In genomic region chr14:56351861-56352260, GRCh38 we compare ENCODE assay signal across 16 cellular contexts.
A peak's percentile ranks its signal among the peaks of the same experiment; 100 is the strongest.
DNase-seq lines count a peak whose midpoint lies in the region; ATAC-seq and TF ChIP-seq lines count a peak whose summit lies in the region.
"Had no signal": no experiment of that assay in that cellular context is flagged by ENCODE, and none has a peak within 500 bp of the region (broad histone marks: within the 10 kb centered on the region; RNA-seq: fewer than 3 reads in every experiment).

No MANE protein-coding gene starts in this region.

- H3K4me1 ChIP-seq in right lobe of liver: no peaks in the 10 kb centered on the region
- no peaks in the 10 kb centered on the region for H3K4me1 ChIP-seq in adrenal gland (replicated peaks in 1 of 2)

- DNase-seq in Daoy (ENCODE audit: low read depth) (peak; percentile 72), M059J (ENCODE audit: low read depth) (peak; percentile 86), choroid plexus epithelial cell (ENCODE audit: low read depth) (peak; percentile 74), kidney tubule cell (ENCODE audit: low spot score) (peak; percentile 88), right lobe of liver (no peak), adrenal gland (no peak), lower leg skin (ENCODE audit: low spot score in 2 of 2) (no peak)
- no peak for DNase-seq in central memory CD4-positive, alpha-beta T cell
- DNase-seq: activated CD8-positive, alpha-beta T cell treated with anti-CD3 and anti-CD28 coated beads for 36 hours; activated effector memory CD4-positive, alpha-beta T cell treated with Interleukin-2 at 50 U/mL for 16 hours; C1 segment of cervical spinal cord; DND-41; NCI-H187 treated with DMSO at 0.1 percent for 48 hours; NCI-H69 had no signal

- H3K36me3 ChIP-seq in right lobe of liver: no peaks in the 10 kb centered on the region
- no peaks in the 10 kb centered on the region for H3K36me3 ChIP-seq in adrenal gland (replicated peaks in 1 of 2)

- TF ChIP-seq POLR2A in right lobe of liver (IDR thresholded peaks at IDR 0.05) (no peak), adrenal gland (IDR thresholded peaks at IDR 0.05) (no peak), lower leg skin (IDR thresholded peaks at IDR 0.05) (no peak)

- H3K4me3 ChIP-seq in choroid plexus epithelial cell (ENCODE audit: low read depth, low read length) (no peak overlapping the region), right lobe of liver (no peak overlapping the region), adrenal gland (no peak overlapping the region), lower leg skin (ENCODE audit: low read depth, poor library complexity, severe bottlenecking) (no peak overlapping the region)

- H3K9me3 ChIP-seq in right lobe of liver: no peaks in the 10 kb centered on the region
- H3K9me3 ChIP-seq in adrenal gland (replicated peaks in 1 of 3): no peaks in the 10 kb centered on the region

- H3K27ac ChIP-seq in right lobe of liver: no peak overlapping the region
- H3K27ac ChIP-seq in adrenal gland: no peak overlapping the region
- H3K27ac ChIP-seq: KMS-11 had no signal

- WGBS in right lobe of liver (ENCODE audit: insufficient coverage, low coverage, low lambda C conversion rate, missing lambda C conversion rate): 68% methylated on average over 4 of the region's 4 CpGs
- 90 to 95% (median 90%) methylated on average over 4 of the region's 4 CpGs for WGBS in adrenal gland, 4 donors
- 88 to 90% methylated on average over 4 of the region's 4 CpGs for WGBS in lower leg skin, 2 donors

- intact Hi-C loops in right lobe of liver (cut with DNase I) (no loop called here), adrenal gland (cut with DNase I) (no loop called here), lower leg skin (cut with DNase I; ENCODE audit: low total_unique reads) (no loop called here)

- ATAC-seq in right lobe of liver: no peak
- ATAC-seq: activated CD8-positive, alpha-beta T cell treated with anti-CD3 and anti-CD28 coated beads for 36 hours; Right ventricle myocardium inferior had no signal

- H3K27me3 ChIP-seq in right lobe of liver: no peaks in the 10 kb centered on the region
- H3K27me3 ChIP-seq in adrenal gland: no peaks in the 10 kb centered on the region

- TF ChIP-seq CTCF in choroid plexus epithelial cell (conservative IDR thresholded peaks at IDR 0.05; ENCODE audit: low read depth, low read length): no peak
- TF ChIP-seq CTCF in right lobe of liver (IDR thresholded peaks at IDR 0.05): no peak
- no peak for TF ChIP-seq CTCF in adrenal gland (IDR thresholded peaks at IDR 0.05)
- TF ChIP-seq CTCF in lower leg skin (IDR thresholded peaks at IDR 0.05): no peak

Comparison
In these comparisons a context has a peak if more than half of its experiments do, and no peak if none do; other contexts are left out.
1. DNase-seq: peak in Daoy (single experiment), M059J (single experiment), choroid plexus epithelial cell (single experiment) and kidney tubule cell (single experiment); none in right lobe of liver (0 of 3), adrenal gland (0 of 7), lower leg skin (0 of 2) and central memory CD4-positive, alpha-beta T cell (single experiment).